1 cellular context compared by ENCODE assay signal in genomic region chr1:168410464-168410863, GRCh38.
TF ChIP-seq lines count a peak whose summit lies in the region.

No MANE protein-coding gene starts in this region.

TF ChIP-seq in HCT116, 20 proteins besides CTCF, POLR2A, EP300 and RAD21:
- no peak for TF ChIP-seq CEBPB (IDR thresholded peaks at IDR 0.05; ENCODE audit: low read depth)
- no peak for TF ChIP-seq SP1 (IDR thresholded peaks at IDR 0.05; ENCODE audit: low read depth)
- no peak for TF ChIP-seq ATF3 (IDR thresholded peaks at IDR 0.05)
- TF ChIP-seq EZH2 (IDR thresholded peaks at IDR 0.05): no peak
- TF ChIP-seq YY1 (IDR thresholded peaks at IDR 0.05; ENCODE audit: extremely low read depth, insufficient replicate concordance, low read depth, low read length): no peak
- TF ChIP-seq FOSL1 (IDR thresholded peaks at IDR 0.05; ENCODE audit: low read depth): no peak
- no peak for TF ChIP-seq EZH2phosphoT487 (IDR thresholded peaks at IDR 0.05; ENCODE audit: borderline replicate concordance)
- TF ChIP-seq ELF1 (IDR thresholded peaks at IDR 0.05; ENCODE audit: borderline replicate concordance, low read depth): no peak
- TF ChIP-seq SIN3A (IDR thresholded peaks at IDR 0.05; ENCODE audit: low read depth): no peak
- no peak for TF ChIP-seq MAX (IDR thresholded peaks at IDR 0.05)
- TF ChIP-seq EGR1 (IDR thresholded peaks at IDR 0.05; ENCODE audit: low read depth): no peak
- TF ChIP-seq ZBTB33 (IDR thresholded peaks at IDR 0.05; ENCODE audit: extremely low read depth, insufficient replicate concordance, low read length): no peak
- no peak for TF ChIP-seq CBX3 (IDR thresholded peaks at IDR 0.05; ENCODE audit: low read depth)
- TF ChIP-seq ZNF274 (IDR thresholded peaks at IDR 0.05; ENCODE audit: low read depth, low read length): no peak
- no peak for TF ChIP-seq REST (IDR thresholded peaks at IDR 0.05; ENCODE audit: low read depth)
- no peak for TF ChIP-seq TCF7L2 (IDR thresholded peaks at IDR 0.05; ENCODE audit: borderline replicate concordance, extremely low read depth, insufficient read depth, insufficient read length)
- TF ChIP-seq SRF (IDR thresholded peaks at IDR 0.05; ENCODE audit: low read depth): no peak
- TF ChIP-seq ZFX (IDR thresholded peaks at IDR 0.05): no peak
- no peak for TF ChIP-seq JUND (IDR thresholded peaks at IDR 0.05)
- TF ChIP-seq POLR2AphosphoS5 (IDR thresholded peaks at IDR 0.05; ENCODE audit: low read depth, low read length): no peak
